Comparison of ENCODE assay signal across 11 cellular contexts in genomic region chr3:15384510-15385237, GRCh38. TPM values are rescaled to one million over a fixed set of nuclear protein-coding genes. Genes with fewer than 3 reads are reported as not detected.
DNase-seq lines count a peak whose midpoint lies in the region; ATAC-seq and TF ChIP-seq lines count a peak whose summit lies in the region.
"Had no signal": no experiment of that assay in that cellular context is flagged by ENCODE, and none has a peak within 500 bp of the region (broad histone marks: within the 10 kb centered on the region; RNA-seq: fewer than 3 reads in every experiment).

No MANE protein-coding gene starts in this region.

- H4K20me1 ChIP-seq in OCI-LY3 (ENCODE audit: insufficient read depth, low read length): no peaks in the 10 kb centered on the region

- H3K4me1 ChIP-seq in OCI-LY3 (ENCODE audit: low read length): peaks cover 92% of the 10 kb centered on the region

- H3K4me2 ChIP-seq in OCI-LY3 (ENCODE audit: low read length): peak overlapping the region; percentile 72

- H3K36me3 ChIP-seq in OCI-LY3 (replicated peaks; ENCODE audit: low read depth, low read length): peaks cover 13% of the 10 kb centered on the region

- H3K27me3 Mint-ChIP-seq in CD14-positive monocyte (ENCODE audit: low read depth in 3 of 3): peaks cover 0 to 2% (median 1%) of the 10 kb centered on the region in 3 donors
- no peaks in the 10 kb centered on the region for H3K27me3 Mint-ChIP-seq in immature natural killer cell (ENCODE audit: low read depth in 3 of 3)

- no peak for TF ChIP-seq CTCF in CD14-positive monocyte (IDR thresholded peaks at IDR 0.05)
- TF ChIP-seq CTCF in OCI-LY3 (IDR thresholded peaks at IDR 0.05; ENCODE audit: low read depth, low read length): no peak

- peaks cover 13% of the 10 kb centered on the region for H3K9me3 ChIP-seq in OCI-LY3 (ENCODE audit: insufficient read depth, low read length)

- H2AFZ ChIP-seq in OCI-LY3 (ENCODE audit: low read depth, low read length): no peak overlapping the region

- intact Hi-C loops in CD14-positive monocyte (cut with micrococcal nuclease): no loop called here

- no peaks in the 10 kb centered on the region for H3K79me2 ChIP-seq in OCI-LY3 (ENCODE audit: low read length)

- H3K4me3 Mint-ChIP-seq in CD14-positive monocyte (no peak overlapping the region), immature natural killer cell (no peak overlapping the region)
- H3K4me3 Mint-ChIP-seq: activated naive CD8-positive, alpha-beta T cell treated with anti-CD3 and anti-CD28 coated beads, Interleukin-2, amount 10 ng/mL, durations not matched to agents 7 days and 5 days had no signal

- H3K9me3 Mint-ChIP-seq in CD14-positive monocyte (peaks cover 0 to 7% (median 3%) of the 10 kb centered on the region in 7 donors), immature natural killer cell (peaks cover 0 to 1% (median 0%) of the 10 kb centered on the region in 6 donors)

- H3K36me3 Mint-ChIP-seq in CD14-positive monocyte (no peaks in the 10 kb centered on the region), immature natural killer cell (peaks cover 0 to 5% (median 0%) of the 10 kb centered on the region in 3 donors)

- H3K9ac ChIP-seq in OCI-LY3 (ENCODE audit: low read length): peak overlapping the region; percentile 81

- DNase-seq in CD14-positive monocyte (ENCODE audit: low spot score) (no peak), immature natural killer cell (no peak), NCI-H2196 treated with DMSO at 0.1 percent for 48 hours (lab: John Stamatoyannopoulos, UW; ENCODE audit: unreplicated experiment) (no peak), NCI-H1092 treated with DMSO at 0.1 percent for 48 hours (lab: John Stamatoyannopoulos, UW) (no peak), NCI-H1092 (lab: John Stamatoyannopoulos, UW) (no peak)
- DNase-seq: activated naive CD8-positive, alpha-beta T cell treated with anti-CD3 and anti-CD28 coated beads, Interleukin-2, amount 10 ng/mL, durations not matched to agents 7 days and 5 days; GOT3 had no signal

- no peaks in the 10 kb centered on the region for H3K27me3 ChIP-seq in OCI-LY3 (ENCODE audit: low read depth, low read length)

- H3K27ac Mint-ChIP-seq in CD14-positive monocyte: peak overlapping the region in 6 of 7 donors; percentile 4 to 75 (median 25)
- H3K27ac Mint-ChIP-seq in immature natural killer cell: no peak overlapping the region
- H3K27ac Mint-ChIP-seq: activated naive CD8-positive, alpha-beta T cell treated with anti-CD3 and anti-CD28 coated beads, Interleukin-2, amount 10 ng/mL, durations not matched to agents 7 days and 5 days had no signal

- ATAC-seq in GM19351 (IDR thresholded peaks at IDR 0.05; ENCODE audit: unreplicated experiment) (peak; percentile 90), HG02970 (IDR thresholded peaks at IDR 0.05; ENCODE audit: low FRiP score, unreplicated experiment) (peak; percentile 69)
- ATAC-seq: esophagus mucosa had no signal

- H3K4me1 Mint-ChIP-seq in CD14-positive monocyte: peaks cover 37% of the 10 kb centered on the region
- no peaks in the 10 kb centered on the region for H3K4me1 Mint-ChIP-seq in immature natural killer cell

- H3K27ac ChIP-seq in OCI-LY3 (ENCODE audit: low read length): peak overlapping the region; percentile 95

- H3K4me3 ChIP-seq in OCI-LY3 (ENCODE audit: low read length): peak overlapping the region; percentile 48

RNA-seq across cellular contexts. Expression of gene METTL6, which starts 42.7 kb away (rescaled TPM):
- polyA plus RNA-seq in CD14-positive monocyte (10 to 100 TPM in 1 of 2 donors, 1 to 10 TPM in 1; 9.1 to 15.1 TPM), immature natural killer cell (10 to 100 TPM in 2 of 3 donors, 1 to 10 TPM in 1; 2.3 to 20.3 (median 13.1) TPM)

RNA-seq across cellular contexts. Expression of gene EAF1, which starts 42.7 kb away (rescaled TPM):
- 1 to 10 TPM; 9.0 to 9.1 TPM for polyA plus RNA-seq in CD14-positive monocyte
- polyA plus RNA-seq in immature natural killer cell: 10 to 100 TPM; 14.4 to 24.0 (median 14.6) TPM

RNA-seq across cellular contexts. Expression of gene SH3BP5, which starts 52.3 kb away (rescaled TPM):
- polyA plus RNA-seq in CD14-positive monocyte: 10 to 100 TPM; 10.7 to 22.8 TPM
- polyA plus RNA-seq in immature natural killer cell: 100 to 1,000 TPM in 1 of 3 donors, 10 to 100 TPM in 2; 52.1 to 160 (median 67.4) TPM

Comparison
In these comparisons a context has a peak if more than half of its experiments do, and no peak if none do; other contexts are left out.
1. H3K27ac Mint-ChIP-seq: peak in CD14-positive monocyte (6 of 7); none in immature natural killer cell (0 of 6).